In genomic region chr12:119544780-119545625, GRCh38 we compare ENCODE assay signal across 8 cellular contexts. TPM values are rescaled to one million over a fixed set of nuclear protein-coding genes. Genes with fewer than 3 reads are reported as not detected.
DNase-seq lines count a peak whose midpoint lies in the region; ATAC-seq and TF ChIP-seq lines count a peak whose summit lies in the region.

No MANE protein-coding gene starts in this region.

- H3K4me1 ChIP-seq in right atrium auricular region: no peaks in the 10 kb centered on the region

- TF ChIP-seq CTCF in AG09319 (IDR thresholded peaks at IDR 0.05; ENCODE audit: low read depth, low read length) (peak; percentile 83), right atrium auricular region (IDR thresholded peaks at IDR 0.05) (peak; percentile 78 to 92)

- H3K9me3 ChIP-seq in right atrium auricular region: no peaks in the 10 kb centered on the region

- H3K27me3 ChIP-seq in right atrium auricular region: no peaks in the 10 kb centered on the region

- H3K4me3 ChIP-seq in right atrium auricular region: no peak overlapping the region

- peak; percentile 65 for ATAC-seq in sciatic nerve
- ATAC-seq in GM18520 (IDR thresholded peaks at IDR 0.05; ENCODE audit: unreplicated experiment): no peak

- H3K27ac ChIP-seq in right atrium auricular region: no peak overlapping the region

- no peaks in the 10 kb centered on the region for H3K36me3 ChIP-seq in right atrium auricular region

- intact Hi-C loops in sciatic nerve (cut with DNase I): no loop called here

- DNase-seq in AG09319 (ENCODE audit: extremely low read depth, low read depth) (peak; percentile 44), GM19238 (ENCODE audit: insufficient read length, low spot score) (peak; percentile 52), NCI-H1092 (lab: John Stamatoyannopoulos, UW) (peak; percentile 31), SW 1271 (lab: John Stamatoyannopoulos, UW) (peak; percentile 5 to 56), amniotic stem cell (lab: John Stamatoyannopoulos, UW) (peak; percentile 42), right atrium auricular region (ENCODE audit: low spot score) (peak; percentile 69), sciatic nerve (ENCODE audit: low spot score) (peak; percentile 71)

RNA-seq across cellular contexts. Expression of gene TMEM233, which starts 48.6 kb away (rescaled TPM):
- under 1 TPM; 0.11 to 0.28 TPM for total RNA-seq in right atrium auricular region
- total RNA-seq in sciatic nerve: 0.53 TPM
